ENCODE assay signal across 8 cellular contexts in the genomic region with DNA sequence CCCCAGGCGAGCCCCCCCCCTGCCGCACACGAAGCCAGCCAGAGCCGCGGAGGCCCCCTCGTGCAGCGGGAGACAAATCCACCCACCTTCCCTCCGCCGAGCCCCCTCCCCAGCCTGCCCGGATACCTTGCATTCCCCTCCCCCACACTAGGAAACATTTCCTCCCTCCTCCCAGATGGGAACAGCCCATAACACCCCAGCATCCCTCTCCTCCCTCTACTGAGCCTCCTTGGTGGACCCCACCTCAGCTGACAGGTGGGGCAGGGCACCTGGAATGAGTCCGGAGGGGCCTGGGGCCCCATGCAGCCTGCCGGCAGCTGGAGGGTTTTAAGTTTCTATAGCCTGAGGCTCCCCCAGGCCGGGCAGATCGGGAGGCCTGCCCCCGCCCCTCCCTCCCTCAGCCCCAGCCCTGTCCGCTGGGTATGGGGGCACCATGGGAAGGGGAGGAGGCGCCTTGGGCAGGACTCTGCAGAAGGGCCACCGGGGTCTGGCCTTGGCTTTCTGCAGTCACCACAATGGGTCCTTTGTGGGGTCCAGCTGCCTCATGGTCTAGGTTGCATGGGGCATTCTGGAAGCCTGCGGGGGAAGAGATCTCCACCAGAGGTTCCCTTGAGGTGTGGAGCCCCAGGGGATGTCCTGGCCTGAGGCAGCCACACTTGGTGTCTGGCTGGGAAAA. TPM values are rescaled to one million over a fixed set of nuclear protein-coding genes. Genes with fewer than 3 reads are reported as not detected.
DNase-seq lines count a peak whose midpoint lies in the region; TF ChIP-seq lines count a peak whose summit lies in the region.

No MANE protein-coding gene starts in this region.

- peak overlapping the region; percentile 86 for H3K27ac Mint-ChIP-seq in endodermal cell
- H3K27ac Mint-ChIP-seq in mesothelial cell of epicardium = peak overlapping the region; percentile 79

- H3K9me3 ChIP-seq in SJCRH30 (replicated peaks) = no peaks in the 10 kb centered on the region
- no peaks in the 10 kb centered on the region for H3K9me3 ChIP-seq in endodermal cell (ENCODE audit: control insufficient read depth, low read length)

- peak; percentile 51 for DNase-seq in NCI-H82 (lab: John Stamatoyannopoulos, UW)
- no peak for DNase-seq in NCI-H82 treated with DMSO at 0.1 percent for 48 hours (lab: John Stamatoyannopoulos, UW; ENCODE audit: unreplicated experiment)
- DNase-seq in SJCRH30 = peak; percentile 85 to 90
- peak; percentile 74 for DNase-seq in endodermal cell
- peak in 1 of 2 experiments; percentile 42 for DNase-seq in mesothelial cell of epicardium (ENCODE audit: low spot score in 2 of 2, unreplicated experiment in 2 of 2)
- DNase-seq in dedifferentiated amniotic fluid mesenchymal stem cell (ENCODE audit: extremely low spot score) = no peak
- DNase-seq in LoVo (ENCODE audit: low spot score) = no peak
- DNase-seq in NCI-H2196 treated with DMSO at 0.1 percent for 48 hours (lab: John Stamatoyannopoulos, UW; ENCODE audit: unreplicated experiment) = no peak

- peak overlapping the region; percentile 68 for H3K9ac ChIP-seq in endodermal cell (ENCODE audit: extremely low read depth, low read length, poor library complexity, severe bottlenecking)

- H3K4me3 ChIP-seq in SJCRH30 (peak overlapping the region; percentile 75), endodermal cell (ENCODE audit: low read length) (peak overlapping the region; percentile 91)

- TF ChIP-seq CTCF in endodermal cell (conservative IDR thresholded peaks at IDR 0.05) (no peak), mesothelial cell of epicardium (IDR thresholded peaks at IDR 0.05; ENCODE audit: unreplicated experiment) (no peak)

- H3K4me3 Mint-ChIP-seq in endodermal cell (peak overlapping the region; percentile 77), mesothelial cell of epicardium (peak overlapping the region; percentile 74)

- H3K9me3 Mint-ChIP-seq in endodermal cell = no peaks in the 10 kb centered on the region
- no peaks in the 10 kb centered on the region for H3K9me3 Mint-ChIP-seq in mesothelial cell of epicardium

- H3K4me1 Mint-ChIP-seq in endodermal cell = peaks cover 30% of the 10 kb centered on the region
- peaks cover 27% of the 10 kb centered on the region for H3K4me1 Mint-ChIP-seq in mesothelial cell of epicardium

- no peaks in the 10 kb centered on the region for H3K27me3 Mint-ChIP-seq in endodermal cell (ENCODE audit: insufficient read depth)
- no peaks in the 10 kb centered on the region for H3K27me3 Mint-ChIP-seq in mesothelial cell of epicardium (ENCODE audit: low read depth)

- H3K36me3 ChIP-seq in SJCRH30 = no peaks in the 10 kb centered on the region
- H3K36me3 ChIP-seq in endodermal cell (ENCODE audit: control insufficient read depth, insufficient read depth, low read length) = peaks cover 12% of the 10 kb centered on the region

- H3K4me1 ChIP-seq in SJCRH30 = peaks cover 19% of the 10 kb centered on the region
- peaks cover 29% of the 10 kb centered on the region for H3K4me1 ChIP-seq in endodermal cell (ENCODE audit: control insufficient read depth, insufficient read depth, low read length)

- H3K27me3 ChIP-seq in SJCRH30 = no peaks in the 10 kb centered on the region
- no peaks in the 10 kb centered on the region for H3K27me3 ChIP-seq in endodermal cell (ENCODE audit: control insufficient read depth, insufficient read depth, low read length, poor library complexity, severe bottlenecking)

- 0 to 2% methylated on average over 1 to 19 of the region's 19 CpGs for WGBS in endodermal cell (ENCODE audit: insufficient coverage in 1 of 2, insufficient read length in 1 of 2), 2 experiments

- H3K27ac ChIP-seq in SJCRH30 (peak overlapping the region; percentile 54), endodermal cell (ENCODE audit: low read depth, low read length) (peak overlapping the region; percentile 34)

- H3K36me3 Mint-ChIP-seq in endodermal cell (ENCODE audit: low read depth) (peaks cover 3% of the 10 kb centered on the region), mesothelial cell of epicardium (no peaks in the 10 kb centered on the region)

RNA-seq across cellular contexts. Expression of gene ERGIC1, which starts 0.7 kb away (rescaled TPM):
- 77.4 and 83.4 TPM in 2 replicates for total RNA-seq in SJCRH30 (2014; rRNA removed; shearing (Covaris generic))
- 10 to 100 TPM; 81.9 to 94.8 TPM for total RNA-seq in endodermal cell
- polyA plus RNA-seq in endodermal cell (2013, experiment 1 of 2) = 79.3 TPM
- 73.2 TPM for polyA plus RNA-seq in endodermal cell (2013, experiment 2 of 2)
- total RNA-seq in mesothelial cell of epicardium = 107 to 110 TPM (median 109 TPM) in 3 replicates

Comparison
In these comparisons a context has a peak if more than half of its experiments do, and no peak if none do; other contexts are left out.
1. DNase-seq: peak in NCI-H82 (single experiment), SJCRH30 (2 of 2) and endodermal cell (single experiment); none in NCI-H82 treated with DMSO at 0.1 percent for 48 hours (single experiment), dedifferentiated amniotic fluid mesenchymal stem cell (single experiment), LoVo (single experiment) and NCI-H2196 treated with DMSO at 0.1 percent for 48 hours (single experiment).